In the genomic region with DNA sequence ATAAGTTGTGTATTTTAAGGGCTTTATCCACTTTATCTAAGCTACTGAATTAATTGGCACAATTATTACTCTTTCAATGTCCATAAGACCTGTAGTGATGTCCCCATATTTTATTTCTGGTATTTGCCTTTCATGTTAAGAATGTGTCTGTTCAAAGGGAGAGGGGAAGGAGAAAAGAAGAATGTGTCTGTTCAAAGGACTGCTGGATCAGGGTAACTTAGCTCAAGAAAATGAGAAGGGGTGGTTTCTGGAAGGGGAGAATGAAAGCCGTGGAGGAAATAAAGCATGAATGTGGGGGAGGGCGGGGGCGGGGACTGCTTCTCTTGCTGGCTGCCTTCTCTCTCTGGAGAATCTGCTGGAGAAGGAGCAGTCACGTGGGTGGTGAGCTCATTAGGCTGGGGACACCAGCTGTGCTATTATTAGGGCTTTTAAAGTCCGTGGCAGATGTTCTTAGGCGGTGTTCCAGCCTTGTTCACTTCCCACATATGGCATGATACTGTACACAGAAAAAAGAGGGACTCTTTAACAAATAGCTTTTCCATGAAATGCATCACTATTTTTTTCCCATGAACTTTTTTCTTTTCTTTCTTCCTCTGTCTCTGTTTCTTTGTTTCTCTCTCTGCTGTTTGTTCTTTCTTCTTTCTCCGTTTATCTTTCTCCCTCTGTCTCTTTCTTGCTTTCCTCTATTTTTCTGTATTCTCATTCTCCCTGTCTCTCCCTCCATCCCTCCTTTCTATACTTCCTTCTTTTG, we compare ENCODE assay signal across 7 cellular contexts.
DNase-seq lines count a peak whose midpoint lies in the region; ATAC-seq, FAIRE-seq and TF ChIP-seq lines count a peak whose summit lies in the region.

No MANE protein-coding gene starts in this region.

- no peaks in the 10 kb centered on the region for H3K27me3 Mint-ChIP-seq in nephron progenitor cell (ENCODE audit: low read depth, poor library complexity)

- H3K4me3 Mint-ChIP-seq in nephron progenitor cell = peak overlapping the region; percentile 73

- H3K27ac ChIP-seq in WERI-Rb-1 = peak overlapping the region; percentile 86

- no peak overlapping the region; the same call in 1 of the 2 replicates for H3K4me3 ChIP-seq in WERI-Rb-1 (ENCODE audit: low read depth, low read length)

- no peak for FAIRE-seq in frontal cortex (lab: Jason Lieb, UNC)

- peaks cover 67% of the 10 kb centered on the region for H3K4me1 Mint-ChIP-seq in nephron progenitor cell

- peak overlapping the region; percentile 99 for H3K27ac Mint-ChIP-seq in nephron progenitor cell

- H3K36me3 Mint-ChIP-seq in nephron progenitor cell (ENCODE audit: low read depth) = peaks cover 20% of the 10 kb centered on the region

- H3K27me3 ChIP-seq in WERI-Rb-1 (ENCODE audit: insufficient read depth, low read depth, severe bottlenecking) = no peaks in the 10 kb centered on the region

- DNase-seq in GM10266 (ENCODE audit: extremely low spot score) (peak; percentile 57), NCI-H2171 (lab: John Stamatoyannopoulos, UW) (peak; percentile 81), WERI-Rb-1 (peak; percentile 88), frontal cortex (ENCODE audit: low spot score in 2 of 2) (peak; percentile 63 to 81), nephron progenitor cell (peak; percentile 50)
- no peak for DNase-seq in activated effector memory CD4-positive, alpha-beta T cell treated with anti-CD3 and anti-CD28 coated beads, Interleukin-2, amount 50 U/mL, for 16 hours

- no peak for TF ChIP-seq CTCF in GM10266 (IDR thresholded peaks at IDR 0.05; ENCODE audit: control insufficient read depth, insufficient read depth, low read depth, missing control alignments)
- TF ChIP-seq CTCF in WERI-Rb-1 (IDR thresholded peaks at IDR 0.05; ENCODE audit: low read depth, low read length) = no peak
- TF ChIP-seq CTCF in nephron progenitor cell (IDR thresholded peaks at IDR 0.05) = no peak

- peak; percentile 69 for ATAC-seq in HG02678 (IDR thresholded peaks at IDR 0.05; ENCODE audit: unreplicated experiment)

- peaks cover 18% of the 10 kb centered on the region for H3K9me3 Mint-ChIP-seq in nephron progenitor cell

- no peaks in the 10 kb centered on the region for H3K9me3 ChIP-seq in WERI-Rb-1 (ENCODE audit: severe bottlenecking)

- H3K36me3 ChIP-seq in WERI-Rb-1 = no peaks in the 10 kb centered on the region
